ENCODE assay signal across 8 cellular contexts in genomic region chr12:120639771-120640721, GRCh38. TPM values are rescaled to one million over a fixed set of nuclear protein-coding genes. Genes with fewer than 3 reads are reported as not detected.
DNase-seq lines count a peak whose midpoint lies in the region; ATAC-seq and TF ChIP-seq lines count a peak whose summit lies in the region.

Gene CABP1 (plus strand): TSS chr12:120640626. CDS start chr12:120640686, 60 bp downstream.

- ATAC-seq in HG02763 (IDR thresholded peaks at IDR 0.05; ENCODE audit: unreplicated experiment) (peak; percentile 57), gastroesophageal sphincter (peak; percentile 11), gastrocnemius medialis (peak; percentile 35 to 45), GM21367 (IDR thresholded peaks at IDR 0.05; ENCODE audit: unreplicated experiment) (no peak)
- peak; percentile 87 for ATAC-seq in activated T-cell treated with anti-CD3 and anti-CD28 coated beads, Interleukin-2, amount 50 U/mL, for 4 hours

- H3K9me3 Mint-ChIP-seq in activated T-cell treated with anti-CD3 and anti-CD28 coated beads, Interleukin-2, amount 50 U/mL, for 4 hours, result no peaks in the 10 kb centered on the region

- WGBS in gastroesophageal sphincter (ENCODE audit: low coverage in 1 of 2), 2 donors, result 83 to 100% methylated on average over 1 to 2 of the region's 56 CpGs

- H3K9me3 ChIP-seq in gastroesophageal sphincter (no peaks in the 10 kb centered on the region), gastrocnemius medialis (no peaks in the 10 kb centered on the region)

- TF ChIP-seq POLR2A in gastroesophageal sphincter (IDR thresholded peaks at IDR 0.05) (no peak), gastrocnemius medialis (IDR thresholded peaks at IDR 0.05) (no peak)

- H3K27me3 ChIP-seq in gastroesophageal sphincter (peaks cover 66% of the 10 kb centered on the region), gastrocnemius medialis (peaks cover 31 to 41% (median 41%) of the 10 kb centered on the region in 3 donors)

- intact Hi-C loops in gastrocnemius medialis (cut with DNase I; ENCODE audit: low total_unique reads), result loop anchor here (10.0 kb wide), 2 partner anchors 195 to 455 kb away; partner anchors contain the start of genes GATC and TRIAP1

- no peaks in the 10 kb centered on the region for H3K36me3 Mint-ChIP-seq in activated T-cell treated with anti-CD3 and anti-CD28 coated beads, Interleukin-2, amount 50 U/mL, for 4 hours (ENCODE audit: insufficient read depth)

- H3K4me1 Mint-ChIP-seq in activated T-cell treated with anti-CD3 and anti-CD28 coated beads, Interleukin-2, amount 50 U/mL, for 4 hours (ENCODE audit: low read depth), result peaks cover 8% of the 10 kb centered on the region

- no peak for TF ChIP-seq EP300 in gastroesophageal sphincter (IDR thresholded peaks at IDR 0.05)

- H3K4me1 ChIP-seq in gastroesophageal sphincter (peaks cover 0 to 23% (median 12%) of the 10 kb centered on the region in 3 donors), gastrocnemius medialis (peaks cover 3 to 5% of the 10 kb centered on the region in 2 donors)

- H3K4me3 ChIP-seq in gastroesophageal sphincter (peak within 1 kb of the TSS; percentile 13 to 53), gastrocnemius medialis (peak within 1 kb of the TSS; percentile 35 to 67 (median 50))

- peak; percentile 87 for DNase-seq in GM13977 (ENCODE audit: low spot score)
- peak; percentile 59 for DNase-seq in NCI-H748 treated with DMSO at 0.1 percent for 48 hours (lab: John Stamatoyannopoulos, UW)
- peak; percentile 71 for DNase-seq in activated T-cell treated with anti-CD3 and anti-CD28 coated beads, Interleukin-2, amount 50 U/mL, for 4 hours
- DNase-seq in gastrocnemius medialis, result no peak
- no peak for DNase-seq in NK-92 treated with Interleukin-12 subunit alpha and Interleukin-12 subunit beta, amount 100 ng/mL, for 24 hours (lab: John Stamatoyannopoulos, UW)

- peaks cover 47% of the 10 kb centered on the region for H3K27me3 Mint-ChIP-seq in activated T-cell treated with anti-CD3 and anti-CD28 coated beads, Interleukin-2, amount 50 U/mL, for 4 hours (ENCODE audit: low read depth)

- peak within 1 kb of the TSS; percentile 72 for H3K4me3 Mint-ChIP-seq in activated T-cell treated with anti-CD3 and anti-CD28 coated beads, Interleukin-2, amount 50 U/mL, for 4 hours

- TF ChIP-seq CTCF in GM13977 (IDR thresholded peaks at IDR 0.05; ENCODE audit: extremely low read depth, insufficient read depth, missing control alignments) (peak; percentile 60), gastroesophageal sphincter (IDR thresholded peaks at IDR 0.05) (peak in 2 of 4 experiments; percentile 11 to 45), gastrocnemius medialis (IDR thresholded peaks at IDR 0.05 in 4 of 5, conservative IDR thresholded peaks at IDR 0.05 in 1 of 5) (peak in 2 of 5 experiments; percentile 32 to 38)

- H3K27ac ChIP-seq in gastroesophageal sphincter, result no peak within 1 kb of the TSS
- H3K27ac ChIP-seq in gastrocnemius medialis, result no peak within 1 kb of the TSS

- in situ Hi-C loops in GM13977 (cut with MboI; ENCODE audit: low pct_unique_long_range_greater_than_20kb, low sequenced_read_pairs, unreplicated experiment) (loop anchor here (10.0 kb wide), 1 partner anchor 75 kb away; the partner anchor contains the start of gene UNC119B), gastrocnemius medialis (cut with MboI; ENCODE audit: low sequenced_read_pairs in 4 of 4) (loop anchor here in 3 of 4 donors (5.0 to 25.0 kb wide), 4 partner anchors 55 to 472 kb away; partner anchors contain the start of genes HNF1A (in 2 of the 3), POP5 (in 1 of the 3) and UNC119B (in 1 of the 3))

- H3K36me3 ChIP-seq in gastroesophageal sphincter (no peaks in the 10 kb centered on the region), gastrocnemius medialis (no peaks in the 10 kb centered on the region)

RNA-seq across cellular contexts. Expression of gene CABP1, which starts in this region (rescaled TPM):
- total RNA-seq in activated T-cell treated with anti-CD3 and anti-CD28 coated beads, Interleukin-2, amount 50 U/mL, for 4 hours, result under 1 TPM in 2 of 3 donors, not detected in 1; 0.18 to 0.26 TPM
- total RNA-seq in gastroesophageal sphincter (1 to 10 TPM in 3 of 4 donors, under 1 TPM in 1; 0.81 to 3.0 (median 1.2) TPM), gastrocnemius medialis (1 to 10 TPM in 1 of 4 donors, under 1 TPM in 2, not detected in 1; 0.52 to 1.6 (median 0.62) TPM)

Comparison
In these comparisons a context has a peak if more than half of its experiments do, and no peak if none do; other contexts are left out.
1. Peak in DNase-seq and ATAC-seq in activated T-cell treated with anti-CD3 and anti-CD28 coated beads, Interleukin-2, amount 50 U/mL, for 4 hours; RNA of the gene not detected or under 1 TPM.
2. DNase-seq: peak in GM13977 (single experiment) and NCI-H748 treated with DMSO at 0.1 percent for 48 hours (single experiment); none in gastrocnemius medialis (0 of 2) and NK-92 treated with Interleukin-12 subunit alpha and Interleukin-12 subunit beta, amount 100 ng/mL, for 24 hours (single experiment).